ENCODE assay signal across 11 cellular contexts in the genomic region with DNA sequence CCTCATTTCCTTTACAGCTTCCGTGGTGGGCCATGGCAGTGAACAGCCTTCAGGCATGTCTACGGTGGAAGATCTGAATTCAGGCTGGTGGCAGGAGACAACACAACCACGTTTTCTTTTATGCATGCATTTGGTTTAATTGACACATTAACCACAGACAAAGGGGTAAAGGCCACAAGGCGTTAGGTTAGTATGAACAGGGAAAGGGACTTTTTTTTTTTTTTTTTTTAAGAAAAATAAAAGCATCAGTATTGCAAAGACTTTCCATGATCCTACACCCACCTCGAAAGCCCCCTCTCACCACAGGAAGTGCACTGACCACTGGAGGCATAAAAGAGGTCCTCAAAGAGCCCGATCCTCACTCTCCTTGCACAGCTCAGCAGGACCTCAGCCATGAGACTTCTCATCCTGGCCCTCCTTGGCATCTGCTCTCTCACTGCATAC. TPM values are rescaled to one million over a fixed set of nuclear protein-coding genes. Genes with fewer than 3 reads are reported as not detected.
A peak's percentile ranks its signal among the peaks of the same experiment; 100 is the strongest.
DNase-seq lines count a peak whose midpoint lies in the region; ATAC-seq and TF ChIP-seq lines count a peak whose summit lies in the region.
"Not testable (repeated sequence)": the region's sequence is repeated elsewhere in the genome, so short reads cannot be mapped to it uniquely, and the experiment has no call there.
"Had no signal": no experiment of that assay in that cellular context is flagged by ENCODE, and none has a peak within 500 bp of the region (broad histone marks: within the 10 kb centered on the region; RNA-seq: fewer than 3 reads in every experiment).

A gene with protein sequence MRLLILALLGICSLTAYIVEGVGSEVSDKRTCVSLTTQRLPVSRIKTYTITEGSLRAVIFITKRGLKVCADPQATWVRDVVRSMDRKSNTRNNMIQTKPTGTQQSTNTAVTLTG (plus strand): TSS at position 361 of the 444 bp plus-strand sequence. CDS start 33 bp downstream, at position 394.

- intact Hi-C loops in activated CD4-positive, alpha-beta T cell treated with anti-CD3 and anti-CD28 coated beads, Interleukin-2, amount 10 ng/mL, durations not matched to agents 24 days and 14 days (cut with micrococcal nuclease) = loop anchor here (10.0 kb wide), 1 partner anchor 341 kb away; no protein-coding TSS in a partner anchor
- intact Hi-C loops in activated T-helper 1 cell treated with anti-CD3 and anti-CD28 coated beads, Interleukin-12 subunit alpha, Interleukin-12 subunit beta, Interleukin-2, Interleukin-4 antibody, amounts not matched to agents 30 ng/mL and 10 ng/mL and 1 ng/mL, durations not matched to agents 14 hours and 24 hours and 36 hours (cut with micrococcal nuclease) = loop anchor here (10.0 kb wide), 1 partner anchor 61 kb away; no protein-coding TSS in a partner anchor
- intact Hi-C loops in mucosa of descending colon (cut with DNase I, micrococcal nuclease) (loop anchor here in 1 of 2 donors (10.0 kb wide), 1 partner anchor 231 kb away; no protein-coding TSS in a partner anchor), aorta (cut with DNase I) (loop anchor here in 1 of 2 donors (10.0 kb wide), 1 partner anchor 231 kb away; no protein-coding TSS in a partner anchor)

- H3K27ac ChIP-seq in CD8-positive, alpha-beta memory T cell (ENCODE audit: low read depth, low read length); aorta (ENCODE audit: low read depth in 1 of 2, low read length in 2 of 2): not testable (repeated sequence)

- DNase-seq in CD8-positive, alpha-beta memory T cell = peak in 4 of 5 donors; percentile 2 to 58 (median 27)
- DNase-seq in activated CD4-positive, alpha-beta T cell treated with anti-CD3 and anti-CD28 coated beads, Interleukin-2, amount 10 ng/mL, durations not matched to agents 24 days and 14 days = peak; percentile 61
- peak; percentile 58 for DNase-seq in activated CD8-positive, alpha-beta memory T cell treated with anti-CD3 and anti-CD28 coated beads, Interleukin-2, amount 10 ng/mL, durations not matched to agents 7 days and 5 days
- not testable (repeated sequence) for DNase-seq in activated T-helper 1 cell treated with anti-CD3 and anti-CD28 coated beads, Interleukin-12 subunit alpha, Interleukin-12 subunit beta, Interleukin-2, Interleukin-4 antibody, amounts not matched to agents 30 ng/mL and 10 ng/mL and 1 ng/mL, durations not matched to agents 14 hours and 24 hours and 36 hours (ENCODE audit: low spot score); mucosa of descending colon; aorta
- peak; percentile 53 for DNase-seq in activated naive CD8-positive, alpha-beta T cell treated with anti-CD3 and anti-CD28 coated beads, Interleukin-2, amount 10 ng/mL, durations not matched to agents 7 days and 5 days
- DNase-seq in stimulated activated effector memory CD8-positive, alpha-beta T cell treated with anti-CD3 and anti-CD28 coated beads, Interleukin-12 subunit alpha, Interleukin-12 subunit beta, amount 100 ng/mL, for 72 hours (ENCODE audit: low spot score in 2 of 2) = peak in 1 of 2 donors; percentile 59

- TF ChIP-seq CTCF in mucosa of descending colon (IDR thresholded peaks at IDR 0.05) = not testable (repeated sequence)

- H3K4me1 ChIP-seq in CD8-positive, alpha-beta memory T cell (ENCODE audit: insufficient read depth, low read length); mucosa of descending colon (ENCODE audit: low read depth); aorta (ENCODE audit: control insufficient read depth in 1 of 2, insufficient read depth in 2 of 2, low read length in 2 of 2): not testable (repeated sequence)

- peaks cover 39 to 68% (median 41%) of the 10 kb centered on the region in 3 donors for H3K4me1 Mint-ChIP-seq in CD8-positive, alpha-beta memory T cell
- H3K4me1 Mint-ChIP-seq in activated CD4-positive, alpha-beta T cell treated with anti-CD3 and anti-CD28 coated beads, Interleukin-2, amount 10 ng/mL, durations not matched to agents 24 days and 14 days = peaks cover 21% of the 10 kb centered on the region
- H3K4me1 Mint-ChIP-seq in activated CD8-positive, alpha-beta memory T cell treated with anti-CD3 and anti-CD28 coated beads, Interleukin-2, amount 10 ng/mL, durations not matched to agents 7 days and 5 days = peaks cover 50% of the 10 kb centered on the region
- peaks cover 43% of the 10 kb centered on the region for H3K4me1 Mint-ChIP-seq in activated T-helper 1 cell treated with anti-CD3 and anti-CD28 coated beads, Interleukin-12 subunit alpha, Interleukin-12 subunit beta, Interleukin-2, Interleukin-4 antibody, amounts not matched to agents 30 ng/mL and 10 ng/mL and 1 ng/mL, durations not matched to agents 14 hours and 24 hours and 36 hours (ENCODE audit: low read depth)
- H3K4me1 Mint-ChIP-seq in activated naive CD8-positive, alpha-beta T cell treated with anti-CD3 and anti-CD28 coated beads, Interleukin-2, amount 10 ng/mL, durations not matched to agents 7 days and 5 days = peaks cover 42% of the 10 kb centered on the region
- H3K4me1 Mint-ChIP-seq in stimulated activated effector memory CD8-positive, alpha-beta T cell treated with anti-CD3 and anti-CD28 coated beads, Interleukin-12 subunit alpha, Interleukin-12 subunit beta, amount 100 ng/mL, for 72 hours = peaks cover 39% of the 10 kb centered on the region

- POLR2A ChIA-PET in CD8-positive, alpha-beta memory T cell (lab: Charles Lee); activated naive CD8-positive, alpha-beta T cell treated with anti-CD3 and anti-CD28 coated beads, Interleukin-2, amount 10 ng/mL, durations not matched to agents 7 days and 5 days (lab: Charles Lee): not testable (repeated sequence)

- 82 to 88% methylated on average over 4 of the region's 6 CpGs for WGBS in aorta, 2 donors

- CTCF ChIA-PET in CD8-positive, alpha-beta memory T cell (lab: Charles Lee) = not testable (repeated sequence)
- CTCF ChIA-PET in activated CD8-positive, alpha-beta memory T cell treated with anti-CD3 and anti-CD28 coated beads, Interleukin-2, amount 10 ng/mL, durations not matched to agents 7 days and 5 days (lab: Charles Lee) = interaction anchor here (0.7 kb wide), 1 partner anchor 133 kb away, joined by 3 read pairs; no protein-coding TSS in a partner anchor

- H3K4me3 Mint-ChIP-seq in CD8-positive, alpha-beta memory T cell = peak within 1 kb of the TSS; percentile 69 to 88 (median 77)
- H3K4me3 Mint-ChIP-seq in activated CD4-positive, alpha-beta T cell treated with anti-CD3 and anti-CD28 coated beads, Interleukin-2, amount 10 ng/mL, durations not matched to agents 24 days and 14 days = peak within 1 kb of the TSS; percentile 68
- H3K4me3 Mint-ChIP-seq in activated CD8-positive, alpha-beta memory T cell treated with anti-CD3 and anti-CD28 coated beads, Interleukin-2, amount 10 ng/mL, durations not matched to agents 7 days and 5 days = peak within 1 kb of the TSS; percentile 51
- H3K4me3 Mint-ChIP-seq in activated T-helper 1 cell treated with anti-CD3 and anti-CD28 coated beads, Interleukin-12 subunit alpha, Interleukin-12 subunit beta, Interleukin-2, Interleukin-4 antibody, amounts not matched to agents 30 ng/mL and 10 ng/mL and 1 ng/mL, durations not matched to agents 14 hours and 24 hours and 36 hours = peak within 1 kb of the TSS; percentile 76
- peak within 1 kb of the TSS; percentile 86 for H3K4me3 Mint-ChIP-seq in activated naive CD8-positive, alpha-beta T cell treated with anti-CD3 and anti-CD28 coated beads, Interleukin-2, amount 10 ng/mL, durations not matched to agents 7 days and 5 days
- peak within 1 kb of the TSS; percentile 64 for H3K4me3 Mint-ChIP-seq in stimulated activated effector memory CD8-positive, alpha-beta T cell treated with anti-CD3 and anti-CD28 coated beads, Interleukin-12 subunit alpha, Interleukin-12 subunit beta, amount 100 ng/mL, for 72 hours

- not testable (repeated sequence) for H3K27me3 Mint-ChIP-seq in CD8-positive, alpha-beta memory T cell; activated CD4-positive, alpha-beta T cell treated with anti-CD3 and anti-CD28 coated beads, Interleukin-2, amount 10 ng/mL, durations not matched to agents 24 days and 14 days; activated CD8-positive, alpha-beta memory T cell treated with anti-CD3 and anti-CD28 coated beads, Interleukin-2, amount 10 ng/mL, durations not matched to agents 7 days and 5 days; activated T-helper 1 cell treated with anti-CD3 and anti-CD28 coated beads, Interleukin-12 subunit alpha, Interleukin-12 subunit beta, Interleukin-2, Interleukin-4 antibody, amounts not matched to agents 30 ng/mL and 10 ng/mL and 1 ng/mL, durations not matched to agents 14 hours and 24 hours and 36 hours (ENCODE audit: insufficient read depth); activated naive CD8-positive, alpha-beta T cell treated with anti-CD3 and anti-CD28 coated beads, Interleukin-2, amount 10 ng/mL, durations not matched to agents 7 days and 5 days

- H3K27ac Mint-ChIP-seq in CD8-positive, alpha-beta memory T cell = peak within 1 kb of the TSS in 7 of 8 donors; percentile 25 to 86 (median 44)
- H3K27ac Mint-ChIP-seq in activated CD4-positive, alpha-beta T cell treated with anti-CD3 and anti-CD28 coated beads, Interleukin-2, amount 10 ng/mL, durations not matched to agents 24 days and 14 days = peak within 1 kb of the TSS; percentile 82
- peak within 1 kb of the TSS; percentile 64 for H3K27ac Mint-ChIP-seq in activated CD8-positive, alpha-beta memory T cell treated with anti-CD3 and anti-CD28 coated beads, Interleukin-2, amount 10 ng/mL, durations not matched to agents 7 days and 5 days
- peak within 1 kb of the TSS; percentile 91 for H3K27ac Mint-ChIP-seq in activated T-helper 1 cell treated with anti-CD3 and anti-CD28 coated beads, Interleukin-12 subunit alpha, Interleukin-12 subunit beta, Interleukin-2, Interleukin-4 antibody, amounts not matched to agents 30 ng/mL and 10 ng/mL and 1 ng/mL, durations not matched to agents 14 hours and 24 hours and 36 hours
- H3K27ac Mint-ChIP-seq in activated naive CD8-positive, alpha-beta T cell treated with anti-CD3 and anti-CD28 coated beads, Interleukin-2, amount 10 ng/mL, durations not matched to agents 7 days and 5 days = peak within 1 kb of the TSS; percentile 89
- H3K27ac Mint-ChIP-seq in stimulated activated effector memory CD8-positive, alpha-beta T cell treated with anti-CD3 and anti-CD28 coated beads, Interleukin-12 subunit alpha, Interleukin-12 subunit beta, amount 100 ng/mL, for 72 hours = peak within 1 kb of the TSS; percentile 57

- not testable (repeated sequence) for H3K27me3 ChIP-seq in CD8-positive, alpha-beta memory T cell (ENCODE audit: insufficient read depth, low read length, poor library complexity, severe bottlenecking); aorta (ENCODE audit: control insufficient read depth in 1 of 2, insufficient read depth in 2 of 2, low read length in 1 of 2)

- H3K9me3 Mint-ChIP-seq in CD8-positive, alpha-beta memory T cell; activated CD4-positive, alpha-beta T cell treated with anti-CD3 and anti-CD28 coated beads, Interleukin-2, amount 10 ng/mL, durations not matched to agents 24 days and 14 days; activated CD8-positive, alpha-beta memory T cell treated with anti-CD3 and anti-CD28 coated beads, Interleukin-2, amount 10 ng/mL, durations not matched to agents 7 days and 5 days (ENCODE audit: low read depth); activated T-helper 1 cell treated with anti-CD3 and anti-CD28 coated beads, Interleukin-12 subunit alpha, Interleukin-12 subunit beta, Interleukin-2, Interleukin-4 antibody, amounts not matched to agents 30 ng/mL and 10 ng/mL and 1 ng/mL, durations not matched to agents 14 hours and 24 hours and 36 hours; activated naive CD8-positive, alpha-beta T cell treated with anti-CD3 and anti-CD28 coated beads, Interleukin-2, amount 10 ng/mL, durations not matched to agents 7 days and 5 days; stimulated activated effector memory CD8-positive, alpha-beta T cell treated with anti-CD3 and anti-CD28 coated beads, Interleukin-12 subunit alpha, Interleukin-12 subunit beta, amount 100 ng/mL, for 72 hours: not testable (repeated sequence)

- peak; percentile 70 for ATAC-seq in activated CD8-positive, alpha-beta memory T cell treated with anti-CD3 and anti-CD28 coated beads, Interleukin-2, amount 10 ng/mL, durations not matched to agents 7 days and 5 days
- ATAC-seq in activated naive CD8-positive, alpha-beta T cell treated with anti-CD3 and anti-CD28 coated beads, Interleukin-2, amount 10 ng/mL, durations not matched to agents 7 days and 5 days (ENCODE audit: low read depth) = peak; percentile 77
- peak; percentile 36 for ATAC-seq in mucosa of descending colon
- peak; percentile 72 for ATAC-seq in stimulated activated effector memory CD8-positive, alpha-beta T cell treated with anti-CD3 and anti-CD28 coated beads, Interleukin-12 subunit alpha, Interleukin-12 subunit beta, amount 100 ng/mL, for 72 hours
- ATAC-seq in aorta (ENCODE audit: low FRiP score) = peak; percentile 50

- peaks cover 0 to 11% (median 0%) of the 10 kb centered on the region in 3 donors for H3K36me3 Mint-ChIP-seq in CD8-positive, alpha-beta memory T cell
- not testable (repeated sequence) for H3K36me3 Mint-ChIP-seq in activated CD4-positive, alpha-beta T cell treated with anti-CD3 and anti-CD28 coated beads, Interleukin-2, amount 10 ng/mL, durations not matched to agents 24 days and 14 days (ENCODE audit: low read depth); activated T-helper 1 cell treated with anti-CD3 and anti-CD28 coated beads, Interleukin-12 subunit alpha, Interleukin-12 subunit beta, Interleukin-2, Interleukin-4 antibody, amounts not matched to agents 30 ng/mL and 10 ng/mL and 1 ng/mL, durations not matched to agents 14 hours and 24 hours and 36 hours (ENCODE audit: low read depth)
- H3K36me3 Mint-ChIP-seq in activated CD8-positive, alpha-beta memory T cell treated with anti-CD3 and anti-CD28 coated beads, Interleukin-2, amount 10 ng/mL, durations not matched to agents 7 days and 5 days = peaks cover 14% of the 10 kb centered on the region
- H3K36me3 Mint-ChIP-seq in activated naive CD8-positive, alpha-beta T cell treated with anti-CD3 and anti-CD28 coated beads, Interleukin-2, amount 10 ng/mL, durations not matched to agents 7 days and 5 days = peaks cover 35% of the 10 kb centered on the region
- peaks cover 16% of the 10 kb centered on the region for H3K36me3 Mint-ChIP-seq in stimulated activated effector memory CD8-positive, alpha-beta T cell treated with anti-CD3 and anti-CD28 coated beads, Interleukin-12 subunit alpha, Interleukin-12 subunit beta, amount 100 ng/mL, for 72 hours

- not testable (repeated sequence) for H3K9me3 ChIP-seq in CD8-positive, alpha-beta memory T cell (ENCODE audit: low read length); mucosa of descending colon; aorta (ENCODE audit: control insufficient read depth, low read length)

- H3K4me3 ChIP-seq in CD8-positive, alpha-beta memory T cell (ENCODE audit: low read length); mucosa of descending colon; aorta (ENCODE audit: low read length in 2 of 2): not testable (repeated sequence)

- not testable (repeated sequence) for H3K36me3 ChIP-seq in CD8-positive, alpha-beta memory T cell (ENCODE audit: insufficient read depth, low read length); mucosa of descending colon (ENCODE audit: low read depth); aorta (ENCODE audit: control insufficient read depth in 1 of 2, insufficient read depth in 2 of 2, low read length in 1 of 2)

RNA-seq across cellular contexts. Expression of the gene that starts here (rescaled TPM):
- total RNA-seq in CD8-positive, alpha-beta memory T cell = 100 to 1,000 TPM; 242 to 258 TPM
- 30.3 TPM for polyA plus RNA-seq in CD8-positive, alpha-beta memory T cell
- total RNA-seq in activated CD4-positive, alpha-beta T cell treated with anti-CD3 and anti-CD28 coated beads, Interleukin-2, amount 10 ng/mL, durations not matched to agents 24 days and 14 days = 14.6 and 15.9 TPM in 2 replicates
- 10 to 100 TPM; 11.7 to 46.7 TPM for total RNA-seq in activated CD8-positive, alpha-beta memory T cell treated with anti-CD3 and anti-CD28 coated beads, Interleukin-2, amount 10 ng/mL, durations not matched to agents 7 days and 5 days
- 16.4 and 16.9 TPM in 2 replicates for total RNA-seq in activated T-helper 1 cell treated with anti-CD3 and anti-CD28 coated beads, Interleukin-12 subunit alpha, Interleukin-12 subunit beta, Interleukin-2, Interleukin-4 antibody, amounts not matched to agents 30 ng/mL and 10 ng/mL and 1 ng/mL, durations not matched to agents 14 hours and 24 hours and 36 hours
- total RNA-seq in activated naive CD8-positive, alpha-beta T cell treated with anti-CD3 and anti-CD28 coated beads, Interleukin-2, amount 10 ng/mL, durations not matched to agents 7 days and 5 days = 10 to 100 TPM; 22.8 to 27.1 TPM
- total RNA-seq in mucosa of descending colon = 1 to 10 TPM in 1 of 3 donors, under 1 TPM in 1, not detected in 1; 0.22 to 1.1 TPM
- total RNA-seq in aorta = under 1 TPM in 1 of 2 donors, not detected in 1; 0.26 TPM
- under 1 TPM in 1 of 2 donors, not detected in 1; 0.20 TPM for polyA plus RNA-seq in aorta
- total RNA-seq: Calu3, Daoy, GM23338 had no signal

Comparison
In these comparisons a context has a peak if more than half of its experiments do, and no peak if none do; other contexts are left out.
1. RNA of the gene that starts here (polyA plus RNA-seq): 30.3 TPM in CD8-positive, alpha-beta memory T cell (single experiment); 0.20 TPM in aorta; every median in the first group is over 10 times any median in the second.
2. Peak in ATAC-seq in aorta; RNA of the gene not detected or under 1 TPM.
3. Peak in every context shown above with its lines, with median percentiles within 50 percentile points of each other: H3K27ac Mint-ChIP-seq, H3K4me3 Mint-ChIP-seq and ATAC-seq.